In the genomic region with DNA sequence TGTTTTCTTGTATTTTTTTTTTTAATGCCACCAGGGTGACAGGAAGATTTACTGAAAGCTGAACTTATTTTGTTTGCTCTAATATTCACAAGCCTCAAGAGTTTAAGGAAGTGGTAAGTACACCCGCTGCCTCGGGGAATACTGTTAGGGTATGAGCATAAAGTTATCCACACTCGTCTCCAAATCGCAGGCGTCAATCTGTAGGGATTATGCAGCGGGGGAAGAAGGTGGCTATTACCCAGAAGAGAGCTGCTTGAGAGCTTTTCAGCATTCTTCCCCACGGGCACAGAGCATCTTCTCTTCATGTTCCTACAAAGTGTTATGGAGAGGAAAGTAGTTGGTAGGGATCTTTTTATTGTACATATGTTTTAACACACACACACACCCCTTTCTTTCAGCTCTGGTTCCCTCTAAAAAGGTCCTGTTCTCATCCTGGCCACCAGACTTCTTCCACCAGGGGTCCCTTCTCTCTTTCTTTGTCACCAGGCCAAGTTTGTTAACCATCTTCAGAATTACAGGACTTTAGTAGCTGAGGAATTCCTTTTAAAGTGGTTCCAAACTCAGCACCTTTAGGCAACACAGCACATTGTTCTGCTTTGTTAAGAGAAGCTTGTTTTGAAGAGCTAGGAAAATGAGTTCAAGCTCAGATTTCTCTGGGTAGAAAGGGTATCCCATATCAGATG, we compare ENCODE assay signal across 17 cellular contexts.
DNase-seq lines count a peak whose midpoint lies in the region; ATAC-seq and TF ChIP-seq lines count a peak whose summit lies in the region.
"Had no signal": no experiment of that assay in that cellular context is flagged by ENCODE, and none has a peak within 500 bp of the region (broad histone marks: within the 10 kb centered on the region; RNA-seq: fewer than 3 reads in every experiment).

No MANE protein-coding gene starts in this region.

- no peak overlapping the region for H3K4me3 ChIP-seq in BLaER1
- no peak overlapping the region for H3K4me3 ChIP-seq in GM12865 (ENCODE audit: low read depth, low read length)
- no peak overlapping the region for H3K4me3 ChIP-seq in astrocyte of the cerebellum (ENCODE audit: low read depth, low read length)
- H3K4me3 ChIP-seq: Peyer's patch, right lobe of liver, tibial nerve had no signal

- no peaks in the 10 kb centered on the region for H3K27me3 ChIP-seq in BLaER1
- H3K27me3 ChIP-seq: Peyer's patch, right lobe of liver, tibial nerve had no signal

- in situ Hi-C loops in astrocyte of the cerebellum (cut with HindIII; ENCODE audit: low sequenced_read_pairs): no loop called here

- ATAC-seq in memory B cell (ENCODE audit: low read depth) (no peak), GM19351 (IDR thresholded peaks at IDR 0.05; ENCODE audit: unreplicated experiment) (no peak), GM21423 (IDR thresholded peaks at IDR 0.05; ENCODE audit: unreplicated experiment) (no peak), HG02623 (IDR thresholded peaks at IDR 0.05; ENCODE audit: unreplicated experiment) (no peak)

- peaks cover 4% of the 10 kb centered on the region for H3K4me1 Mint-ChIP-seq in memory B cell

- H4K20me1 ChIP-seq in BLaER1: peaks cover 100% of the 10 kb centered on the region

- peak overlapping the region; percentile 51 for H3K27ac Mint-ChIP-seq in memory B cell

- H3K9ac ChIP-seq in BLaER1: peak overlapping the region; percentile 22; the same call in 1 of the 2 replicates

- H3K4me2 ChIP-seq in BLaER1: peak overlapping the region; percentile 48

- peaks cover 3% of the 10 kb centered on the region for H3K36me3 Mint-ChIP-seq in memory B cell

- H3K9me3 ChIP-seq in BLaER1: no peaks in the 10 kb centered on the region
- H3K9me3 ChIP-seq: Peyer's patch, right lobe of liver, tibial nerve had no signal

- H3K9me3 Mint-ChIP-seq in memory B cell: no peaks in the 10 kb centered on the region

- H3K4me1 ChIP-seq in BLaER1: peaks cover 85% of the 10 kb centered on the region

- H3K4me3 Mint-ChIP-seq in memory B cell: no peak overlapping the region

- peaks cover 79% of the 10 kb centered on the region for H3K36me3 ChIP-seq in BLaER1
- H3K36me3 ChIP-seq: Peyer's patch, right lobe of liver, tibial nerve had no signal

- peak overlapping the region; percentile 48 for H3K27ac ChIP-seq in BLaER1
- H3K27ac ChIP-seq: Peyer's patch, tibial nerve, VCaP had no signal

- DNase-seq in GM12865 (ENCODE audit: low read depth) (peak; percentile 29), astrocyte of the cerebellum (ENCODE audit: low read depth) (no peak), memory B cell (ENCODE audit: low spot score in 2 of 2) (no peak), NCI-H748 treated with DMSO at 0.1 percent for 48 hours (lab: John Stamatoyannopoulos, UW) (no peak)
- DNase-seq: activated naive CD4-positive, alpha-beta T cell; DMS53; NCI-H1436; NCI-H526 treated with DMSO at 0.1 percent for 48 hours; Peyer's patch; right lobe of liver; stimulated activated CD8-positive, alpha-beta memory T cell treated with anti-CD3 and anti-CD28 coated beads, Interleukin-4, amount 100 ng/mL, for 48 hours had no signal

- TF ChIP-seq CTCF in GM12865 (IDR thresholded peaks at IDR 0.05; ENCODE audit: insufficient read depth, low read depth, low read length, missing control alignments): peak; percentile 7
- peak; percentile 20 for TF ChIP-seq CTCF in astrocyte of the cerebellum (IDR thresholded peaks at IDR 0.05; ENCODE audit: low read depth, low read length, missing control alignments)

- H3K27me3 Mint-ChIP-seq in memory B cell: no peaks in the 10 kb centered on the region
